ENCODE assay signal across 8 cellular contexts in genomic region chr9:100351508-100351907, GRCh38. TPM values are rescaled to one million over a fixed set of nuclear protein-coding genes. Genes with fewer than 3 reads are reported as not detected.
A peak's percentile ranks its signal among the peaks of the same experiment; 100 is the strongest.
DNase-seq lines count a peak whose midpoint lies in the region; ATAC-seq, FAIRE-seq and TF ChIP-seq lines count a peak whose summit lies in the region.

No MANE protein-coding gene starts in this region.

- intact Hi-C loops in PC-9 (cut with micrococcal nuclease; ENCODE audit: unreplicated experiment) (loop anchor here (5.0 to 10.0 kb wide), 2 partner anchors 153 to 246 kb away; no protein-coding TSS in a partner anchor), pancreas (cut with DNase I) (no loop called here)

- BruUV-seq in PC-9 (replicated peaks; lab: Mats Ljungman, UMichigan) = no TSS peak

- CTCF ChIA-PET in PC-9 (lab: Charles Lee) = interaction anchor here (0.5 to 0.6 kb wide), 2 partner anchors 48 to 175 kb away, joined by 3 to 4 read pairs; no protein-coding TSS in a partner anchor

- H3K36me3 ChIP-seq in DOHH2 (ENCODE audit: control insufficient read depth, low read length) (peaks cover 69% of the 10 kb centered on the region), PC-9 (ENCODE audit: low read depth) (peaks cover 24% of the 10 kb centered on the region; the same call in 1 of the 2 replicates), pancreas (peaks cover 0 to under 1% (median 0%) of the 10 kb centered on the region in 3 donors)

- POLR2A ChIA-PET in PC-9 (lab: Charles Lee; ENCODE audit: unreplicated experiment) = interaction anchor here (0.5 to 0.7 kb wide), 3 partner anchors 76 to 208 kb away, joined by 3 to 11 read pairs (median 7); no protein-coding TSS in a partner anchor

- TF ChIP-seq CTCF in DOHH2 (IDR thresholded peaks at IDR 0.05; ENCODE audit: low read depth, low read length, poor library complexity, severe bottlenecking) = no peak
- no peak for TF ChIP-seq CTCF in PC-9 (conservative IDR thresholded peaks at IDR 0.05)
- no peak for TF ChIP-seq CTCF in epithelial cell of proximal tubule (conservative IDR thresholded peaks at IDR 0.05; ENCODE audit: low read depth, low read length)
- no peak for TF ChIP-seq CTCF in pancreas (IDR thresholded peaks at IDR 0.05)

- H3F3A ChIP-seq in DOHH2 (ENCODE audit: control insufficient read depth, insufficient read depth) = 0 out of 2 replicates have a peak, but pooled peaks cover 3% of the 10 kb centered on the region
- H3F3A ChIP-seq in PC-9 (ENCODE audit: insufficient read depth, low read depth) = no peaks in the 10 kb centered on the region

- H3K27me3 ChIP-seq in DOHH2 (ENCODE audit: control insufficient read depth, low read length) (no peaks in the 10 kb centered on the region), PC-9 (ENCODE audit: insufficient read depth, low read depth) (no peaks in the 10 kb centered on the region), pancreas (no peaks in the 10 kb centered on the region)

- H3K4me3 ChIP-seq in DOHH2 (ENCODE audit: low read length) = peak overlapping the region; percentile 95
- peak overlapping the region; percentile 90 for H3K4me3 ChIP-seq in PC-9
- peak overlapping the region; percentile 96 for H3K4me3 ChIP-seq in epithelial cell of proximal tubule (ENCODE audit: low read depth, low read length)
- H3K4me3 ChIP-seq in pancreas = peak overlapping the region in 3 of 4 donors; percentile 75 to 99 (median 98)

- FAIRE-seq in pancreas (lab: Jason Lieb, UNC) = no peak

- no peaks in the 10 kb centered on the region for H3K9me2 ChIP-seq in DOHH2 (replicated peaks; ENCODE audit: control insufficient read depth, low read length)
- no peaks in the 10 kb centered on the region for H3K9me2 ChIP-seq in PC-9 (ENCODE audit: insufficient read depth)

- H3K79me2 ChIP-seq in DOHH2 (ENCODE audit: control insufficient read depth, low read length) (peaks cover 93% of the 10 kb centered on the region), PC-9 (ENCODE audit: low read depth) (peaks cover 62% of the 10 kb centered on the region)

- H3K4me2 ChIP-seq in DOHH2 (ENCODE audit: low read length) (peak overlapping the region; percentile 87), PC-9 (peak overlapping the region; percentile 86)

- H3K4me1 ChIP-seq in DOHH2 (ENCODE audit: control insufficient read depth, low read length) = peaks cover 51% of the 10 kb centered on the region
- H3K4me1 ChIP-seq in PC-9 (replicated peaks; ENCODE audit: insufficient read depth) = peaks cover 25% of the 10 kb centered on the region
- peaks cover 0 to 8% (median 5%) of the 10 kb centered on the region in 3 donors for H3K4me1 ChIP-seq in pancreas

- H3K9me3 ChIP-seq in DOHH2 (ENCODE audit: control insufficient read depth, insufficient read depth, low read length) = peaks cover 8% of the 10 kb centered on the region; the same call in 1 of the 2 replicates
- no peaks in the 10 kb centered on the region for H3K9me3 ChIP-seq in PC-9 (ENCODE audit: insufficient read depth, low read depth)
- H3K9me3 ChIP-seq in pancreas = no peaks in the 10 kb centered on the region

- H4K20me1 ChIP-seq in DOHH2 (ENCODE audit: control insufficient read depth, insufficient read depth, low read depth, low read length) (peaks cover 38% of the 10 kb centered on the region), PC-9 (ENCODE audit: insufficient read depth) (peaks cover 47% of the 10 kb centered on the region)

- no peak for ATAC-seq in pancreas
- ATAC-seq in GM18858 (IDR thresholded peaks at IDR 0.05; ENCODE audit: unreplicated experiment) = no peak

- H2AFZ ChIP-seq in PC-9 = peak overlapping the region; percentile 97; the same call in 1 of the 2 replicates

- DNase-seq in PC-9 = no peak
- DNase-seq in epithelial cell of proximal tubule (ENCODE audit: low read depth) = no peak
- no peak for DNase-seq in pancreas
- no peak for DNase-seq in iPS-NIHi11 (ENCODE audit: low spot score)
- DNase-seq in NCI-H524 treated with DMSO at 0.1 percent for 48 hours (lab: John Stamatoyannopoulos, UW) = no peak
- no peak for DNase-seq in activated CD8-positive, alpha-beta memory T cell treated with anti-CD3 and anti-CD28 coated beads for 24 hours

- 41 to 48% methylated on average over 5 of the region's 5 CpGs for WGBS in pancreas, 2 donors

- H3K27ac ChIP-seq in DOHH2 (ENCODE audit: low read depth, low read length) (no peak overlapping the region), PC-9 (peak overlapping the region; percentile 65; the same call in 1 of the 2 replicates), pancreas (no peak overlapping the region)

RNA-seq across cellular contexts. Expression of gene TEX10, which starts 1.2 kb away (rescaled TPM):
- 21.6 and 29.0 TPM in 2 replicates for total RNA-seq in PC-9 (2021)
- 25.9 and 42.6 TPM in 2 replicates for total RNA-seq in epithelial cell of proximal tubule
- total RNA-seq in pancreas = 1 to 10 TPM; 4.2 to 6.7 (median 5.4) TPM
- polyA plus RNA-seq in pancreas = 1 to 10 TPM; 3.1 to 6.4 TPM
